9 cellular contexts compared by ENCODE assay signal in the genomic region with DNA sequence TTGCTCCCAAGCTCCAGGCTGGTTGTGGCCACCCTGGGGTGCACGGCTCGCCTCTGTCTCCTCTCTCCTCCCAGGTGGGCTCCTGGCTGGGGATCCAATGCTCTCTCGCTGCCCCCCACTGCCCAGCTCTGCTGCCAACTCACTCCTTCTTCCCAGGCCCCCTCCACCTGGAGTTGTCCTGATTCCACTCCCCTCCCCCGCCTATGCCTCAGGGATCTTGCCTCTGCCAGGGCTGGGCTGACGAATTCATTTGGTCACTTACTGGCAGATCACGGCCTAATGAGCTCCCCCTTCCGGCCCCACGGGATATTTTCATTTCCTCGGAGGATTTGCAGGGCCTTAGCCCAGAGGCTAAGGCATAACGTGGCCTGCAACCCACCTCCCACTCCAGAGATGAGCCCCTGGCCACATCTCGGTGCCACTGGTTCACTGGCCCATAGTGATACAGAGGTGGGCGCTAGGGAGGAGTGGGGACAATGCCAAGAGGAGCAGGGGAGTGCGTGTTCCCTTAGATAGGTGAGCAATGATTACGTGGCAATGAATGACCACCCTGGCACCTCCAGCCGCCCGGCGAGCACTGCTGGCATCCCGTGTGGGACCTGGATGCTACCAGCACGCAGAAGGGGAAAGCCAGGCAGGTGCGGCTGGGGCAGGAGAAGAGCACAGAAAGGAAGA.
DNase-seq lines count a peak whose midpoint lies in the region; ATAC-seq, FAIRE-seq and TF ChIP-seq lines count a peak whose summit lies in the region.
"Had no signal": no experiment of that assay in that cellular context is flagged by ENCODE, and none has a peak within 500 bp of the region (broad histone marks: within the 10 kb centered on the region; RNA-seq: fewer than 3 reads in every experiment).

No MANE protein-coding gene starts in this region.

- H3K9me2 ChIP-seq in HCT116 (ENCODE audit: insufficient read depth): no peaks in the 10 kb centered on the region

- RAD21 ChIA-PET in HCT116 (lab: Charles Lee; ENCODE audit: low non-redundant PET in 1 of 2, low total read pairs in 2 of 2, uncharacterized antibody in 2 of 2, unreplicated experiment in 2 of 2): no interaction called here

- no peaks in the 10 kb centered on the region for H3K79me2 ChIP-seq in HCT116 (ENCODE audit: insufficient read depth, low read length)
- no peaks in the 10 kb centered on the region for H3K79me2 ChIP-seq in HepG2 (ENCODE audit: insufficient read depth, low read length)

- H3K9me3 ChIP-seq in A673 (ENCODE audit: low read depth, low read length, poor library complexity, severe bottlenecking): no peaks in the 10 kb centered on the region
- H3K9me3 ChIP-seq in HCT116 (ENCODE audit: control insufficient read depth in 1 of 2, insufficient read depth in 1 of 2, low read depth in 1 of 2, low read length in 2 of 2): no peaks in the 10 kb centered on the region
- no peaks in the 10 kb centered on the region for H3K9me3 ChIP-seq in HepG2 (ENCODE audit: low read length)

- POLR2A ChIA-PET in A673 (lab: Charles Lee; ENCODE audit: low non-redundant PET): no interaction called here
- POLR2A ChIA-PET in HCT116 (lab: Charles Lee): interaction anchor here (1.3 to 1.9 kb wide), 2 partner anchors 11 to 195 kb away, joined by 4 to 7 read pairs; no protein-coding TSS in a partner anchor
- POLR2A ChIA-PET in HepG2 (lab: Yijun Ruan, JAX): no interaction called here

- TF ChIP-seq RAD21 in HCT116 (IDR thresholded peaks at IDR 0.05; ENCODE audit: low read depth): peak; percentile 80
- peak; percentile 57; the same call in 1 of the 2 replicates for TF ChIP-seq RAD21 in HepG2 (CRISPR knock-in tag; IDR thresholded peaks at IDR 0.05)

- intact Hi-C loops in A673 (cut with micrococcal nuclease; ENCODE audit: unreplicated experiment) (no loop called here), HCT116 (cut with micrococcal nuclease) (loop anchor here (1.0 to 5.0 kb wide), 3 partner anchors 195 to 342 kb away; no protein-coding TSS in a partner anchor), HepG2 (cut with micrococcal nuclease; ENCODE audit: unreplicated experiment) (loop anchor here (1.0 to 2.0 kb wide), 2 partner anchors 342 to 360 kb away; no protein-coding TSS in a partner anchor)

- H2AFZ ChIP-seq in HCT116 (ENCODE audit: low read depth, low read length, poor library complexity, severe bottlenecking) (no peak overlapping the region), HepG2 (ENCODE audit: low read length) (no peak overlapping the region)

- H3K27me3 ChIP-seq in A673 (replicated peaks; ENCODE audit: insufficient read depth, low read depth, low read length, poor library complexity): peaks cover 8% of the 10 kb centered on the region
- no peaks in the 10 kb centered on the region for H3K27me3 ChIP-seq in HCT116 (ENCODE audit: insufficient read depth, low read length)
- H3K27me3 ChIP-seq in HepG2 (ENCODE audit: control insufficient read depth in 1 of 2, insufficient read depth in 2 of 2, low read length in 2 of 2): peaks cover 2 to 30% of the 10 kb centered on the region in 2 experiments; a peak in 4 of 5 replicates

- peak; percentile 10 for DNase-seq in A673 (ENCODE audit: low spot score)
- DNase-seq in HCT116 (ENCODE audit: low read depth, low spot score): peak; percentile 54
- peak; percentile 20 for DNase-seq in HepG2 (ENCODE audit: low spot score)
- DNase-seq in DMS79 (lab: John Stamatoyannopoulos, UW): no peak

- H3K36me3 ChIP-seq in A673 (ENCODE audit: insufficient read depth, low read length, poor library complexity, severe bottlenecking): no peaks in the 10 kb centered on the region
- no peaks in the 10 kb centered on the region for H3K36me3 ChIP-seq in HCT116 (ENCODE audit: control insufficient read depth in 1 of 2, insufficient read depth in 2 of 2, low read length in 2 of 2)
- H3K36me3 ChIP-seq in HepG2 (replicated peaks in 1 of 2; ENCODE audit: control insufficient read depth in 1 of 2, insufficient read depth in 2 of 2, low read length in 2 of 2): no peaks in the 10 kb centered on the region

- no peak for TF ChIP-seq POLR2A in HCT116 (IDR thresholded peaks at IDR 0.05; ENCODE audit: borderline replicate concordance, extremely low read depth, insufficient read depth, insufficient read length)
- TF ChIP-seq POLR2A in HepG2 (IDR thresholded peaks at IDR 0.05; ENCODE audit: insufficient read depth in 1 of 2, low read depth in 2 of 2, low read length in 2 of 2): no peak

- TF ChIP-seq CTCF in A673 (conservative IDR thresholded peaks at IDR 0.05; ENCODE audit: low read depth, low read length) (peak; percentile 32; the same call in 1 of the 2 replicates), HCT116 (IDR thresholded peaks at IDR 0.05 in 2 of 3, conservative IDR thresholded peaks at IDR 0.05 in 1 of 3; ENCODE audit: borderline replicate concordance in 1 of 3, insufficient read depth in 1 of 3, low read depth in 2 of 3, low read length in 2 of 3) (peak; percentile 39 to 67 (median 57); a peak in 5 of 6 replicates), HepG2 (CRISPR knock-in tag; IDR thresholded peaks at IDR 0.05) (peak; percentile 63)

- H3K9ac ChIP-seq in HCT116 (ENCODE audit: low read length) (no peak overlapping the region), HepG2 (ENCODE audit: insufficient read depth, low read depth, low read length) (no peak overlapping the region)

- no peaks in the 10 kb centered on the region for H4K20me1 ChIP-seq in HCT116 (ENCODE audit: insufficient read depth)
- no peaks in the 10 kb centered on the region for H4K20me1 ChIP-seq in HepG2 (ENCODE audit: insufficient read depth, low read length)

- no peak for FAIRE-seq in HepG2 (lab: Jason Lieb, UNC)
- FAIRE-seq: keratinocyte had no signal

- TF ChIP-seq EP300 in HepG2 (IDR thresholded peaks at IDR 0.05; ENCODE audit: low read depth in 2 of 2, low read length in 2 of 2): no peak
- TF ChIP-seq EP300 in HepG2 (CRISPR knock-in tag; IDR thresholded peaks at IDR 0.05; ENCODE audit: borderline replicate concordance): no peak

- H3K4me1 ChIP-seq in A673 (ENCODE audit: insufficient read depth, low read length, poor library complexity, severe bottlenecking): no peaks in the 10 kb centered on the region
- peaks cover 6 to 16% of the 10 kb centered on the region in 2 experiments; a peak in 3 of 4 replicates for H3K4me1 ChIP-seq in HCT116 (ENCODE audit: control insufficient read depth in 1 of 2, insufficient read depth in 2 of 2, low read length in 2 of 2)
- H3K4me1 ChIP-seq in HepG2 (ENCODE audit: insufficient read depth, low read length): no peaks in the 10 kb centered on the region

- BruUV-seq in A673 (replicated peaks; lab: Mats Ljungman, UMichigan): no TSS peak
- BruUV-seq in HCT116 (replicated peaks; lab: Mats Ljungman, UMichigan): no TSS peak
- BruUV-seq in HepG2 (replicated peaks; lab: Mats Ljungman, UMichigan): no TSS peak

- in situ Hi-C loops in HepG2 (cut with HindIII; ENCODE audit: extremely low pct_ligation_motif_present, low pct_unique_long_range_greater_than_20kb): loop anchor here (5.0 kb wide), 1 partner anchor 340 kb away; no protein-coding TSS in a partner anchor

- H3K4me3 ChIP-seq in A673 (ENCODE audit: low read depth, low read length, poor library complexity, severe bottlenecking): no peak overlapping the region
- no peak overlapping the region for H3K4me3 ChIP-seq in HCT116 (replicated peaks in 1 of 2; ENCODE audit: low read depth in 1 of 2, low read length in 2 of 2)
- H3K4me3 ChIP-seq in HepG2 (replicated peaks in 1 of 3; ENCODE audit: insufficient read depth in 1 of 3, low read depth in 2 of 3, low read length in 3 of 3): no peak overlapping the region

- ATAC-seq in HCT116 (peak; percentile 83), SK-N-SH treated with all-trans-retinoic acid at 6 μM for 48 hours (peak; percentile 80), HepG2 (peak; percentile 89), HG02884 (IDR thresholded peaks at IDR 0.05; ENCODE audit: unreplicated experiment) (no peak), HG03378 (IDR thresholded peaks at IDR 0.05; ENCODE audit: unreplicated experiment) (no peak), GM18868 (IDR thresholded peaks at IDR 0.05; ENCODE audit: unreplicated experiment) (no peak)

- H3K27ac ChIP-seq in A673 (ENCODE audit: low read depth, low read length, poor library complexity, severe bottlenecking): no peak overlapping the region
- no peak overlapping the region; the same call in 1 of the 2 replicates for H3K27ac ChIP-seq in HCT116 (ENCODE audit: low read depth, low read length)
- H3K27ac ChIP-seq in HepG2 (ENCODE audit: extremely low read length, insufficient read depth, low read length): no peak overlapping the region

- CTCF ChIA-PET in A673 (lab: Charles Lee): no interaction called here
- CTCF ChIA-PET in HCT116 (lab: Charles Lee): interaction anchor here (0.6 to 1.3 kb wide), 4 partner anchors 10 to 344 kb away, joined by 3 to 11 read pairs (median 6); partner anchors contain the start of gene SHH
- CTCF ChIA-PET in HepG2 (lab: Yijun Ruan, JAX; ENCODE audit: low intra/inter-chr PET ratio, low total read pairs): interaction anchor here (1.1 to 1.4 kb wide), 2 partner anchors 341 to 360 kb away, joined by 4 to 6 read pairs; no protein-coding TSS in a partner anchor

- H3K4me2 ChIP-seq in HCT116 (ENCODE audit: low read length) (peak overlapping the region; percentile 15; the same call in 1 of the 2 replicates), HepG2 (ENCODE audit: low read depth, low read length) (no peak overlapping the region)

- 12% methylated on average over 16 of the region's 20 CpGs for WGBS in HepG2 (ENCODE audit: low lambda C conversion rate)

TF ChIP-seq in HCT116, 20 proteins besides CTCF, POLR2A, EP300 and RAD21 (continues in another document):
- TF ChIP-seq SIN3A (IDR thresholded peaks at IDR 0.05; ENCODE audit: low read depth) (no peak), MAX (IDR thresholded peaks at IDR 0.05) (no peak), EZH2 (IDR thresholded peaks at IDR 0.05) (no peak), ZFX (IDR thresholded peaks at IDR 0.05) (no peak)

TF ChIP-seq in HepG2, 621 proteins besides CTCF, POLR2A, EP300 and RAD21 (continues in another document):
- TF ChIP-seq ATF3 (CRISPR knock-in tag; IDR thresholded peaks at IDR 0.05) (no peak), ZNF501 (CRISPR knock-in tag; IDR thresholded peaks at IDR 0.05) (0 out of 2 replicates have a peak, but pooled peaks have one; percentile 26), STAG1 (CRISPR knock-in tag; IDR thresholded peaks at IDR 0.05) (peak; percentile 61), CHCHD3 (CRISPR knock-in tag; IDR thresholded peaks at IDR 0.05) (no peak), ZNF446 (CRISPR knock-in tag; IDR thresholded peaks at IDR 0.05) (no peak), CHD4 (IDR thresholded peaks at IDR 0.05; ENCODE audit: borderline replicate concordance, low read length) (no peak), SMC3 (IDR thresholded peaks at IDR 0.05; ENCODE audit: low read length) (peak; percentile 64; the same call in 1 of the 2 replicates), ZNF367 (CRISPR knock-in tag; IDR thresholded peaks at IDR 0.05; ENCODE audit: borderline replicate concordance) (no peak)

Comparison
In these comparisons a context has a peak if more than half of its experiments do, and no peak if none do; other contexts are left out.
1. ATAC-seq: peak in HCT116 (single experiment), SK-N-SH treated with all-trans-retinoic acid at 6 μM for 48 hours (single experiment) and HepG2 (single experiment); none in HG02884 (single experiment), HG03378 (single experiment) and GM18868 (single experiment).
2. Peak in every context shown above with its lines, with median percentiles within 50 percentile points of each other: CTCF ChIP-seq.